8 cellular contexts compared by ENCODE assay signal in genomic region chr1:155228096-155228427, GRCh38. TPM values are rescaled to one million over a fixed set of nuclear protein-coding genes. Genes with fewer than 3 reads are reported as not detected.
DNase-seq lines count a peak whose midpoint lies in the region; ATAC-seq, FAIRE-seq and TF ChIP-seq lines count a peak whose summit lies in the region.

No MANE protein-coding gene starts in this region.

- H3K9me3 Mint-ChIP-seq in T-helper 2 cell treated with Interferon-gamma antibody and Interleukin-4, amounts not matched to agents 5 μg/mL and 100 μg/mL, for 36 hours, result no peaks in the 10 kb centered on the region
- H3K9me3 Mint-ChIP-seq in activated naive CD8-positive, alpha-beta T cell treated with anti-CD3 and anti-CD28 coated beads, Interleukin-2, amount 50 U/mL, for 24 hours, result no peaks in the 10 kb centered on the region

- H3K4me1 ChIP-seq in kidney (ENCODE audit: control insufficient read depth in 1 of 2, insufficient read depth in 1 of 2, low read depth in 1 of 2, low read length in 2 of 2) (peaks cover 0 to 12% of the 10 kb centered on the region in 2 donors), suprapubic skin (peaks cover 35% of the 10 kb centered on the region)

- WGBS in suprapubic skin, result 57% methylated on average over 9 of the region's 9 CpGs

- H3K4me3 Mint-ChIP-seq in T-helper 2 cell treated with Interferon-gamma antibody and Interleukin-4, amounts not matched to agents 5 μg/mL and 100 μg/mL, for 36 hours, result peak overlapping the region; percentile 97
- H3K4me3 Mint-ChIP-seq in activated naive CD8-positive, alpha-beta T cell treated with anti-CD3 and anti-CD28 coated beads, Interleukin-2, amount 50 U/mL, for 24 hours, result peak overlapping the region; percentile 95

- peak overlapping the region; percentile 74 to 88 for H3K4me3 ChIP-seq in kidney (ENCODE audit: low read length in 2 of 2)
- peak overlapping the region; percentile 74 for H3K4me3 ChIP-seq in suprapubic skin

- H3K27me3 Mint-ChIP-seq in T-helper 2 cell treated with Interferon-gamma antibody and Interleukin-4, amounts not matched to agents 5 μg/mL and 100 μg/mL, for 36 hours (ENCODE audit: low read depth), result no peaks in the 10 kb centered on the region
- H3K27me3 Mint-ChIP-seq in activated naive CD8-positive, alpha-beta T cell treated with anti-CD3 and anti-CD28 coated beads, Interleukin-2, amount 50 U/mL, for 24 hours, result no peaks in the 10 kb centered on the region

- no peak for TF ChIP-seq POLR2A in suprapubic skin (IDR thresholded peaks at IDR 0.05)

- no peak for TF ChIP-seq EP300 in suprapubic skin (IDR thresholded peaks at IDR 0.05)

- no peak for DNase-seq in T-helper 2 cell treated with Interferon-gamma antibody and Interleukin-4, amounts not matched to agents 5 μg/mL and 100 μg/mL, for 36 hours (ENCODE audit: low spot score)
- DNase-seq in T-helper 2 cell (no peak), kidney (no peak), suprapubic skin (ENCODE audit: low spot score in 2 of 2) (no peak), foreskin melanocyte (no peak), Ammon's horn (ENCODE audit: low spot score) (no peak)
- no peak for DNase-seq in activated naive CD8-positive, alpha-beta T cell treated with anti-CD3 and anti-CD28 coated beads, Interleukin-2, amount 50 U/mL, for 24 hours

- H3K27ac ChIP-seq in kidney (ENCODE audit: low read depth in 2 of 2, low read length in 2 of 2), result peak overlapping the region; percentile 26 to 84
- H3K27ac ChIP-seq in suprapubic skin, result peak overlapping the region; percentile 76

- intact Hi-C loops in kidney (cut with DNase I), result loop anchor here (10.0 kb wide), 1 partner anchor 53 kb away; the partner anchor contains the start of genes KRTCAP2 and TRIM46

- H3K9me3 ChIP-seq in kidney (ENCODE audit: control insufficient read depth in 1 of 2, low read length in 2 of 2) (no peaks in the 10 kb centered on the region), suprapubic skin (no peaks in the 10 kb centered on the region)

- H3K36me3 Mint-ChIP-seq in T-helper 2 cell treated with Interferon-gamma antibody and Interleukin-4, amounts not matched to agents 5 μg/mL and 100 μg/mL, for 36 hours (ENCODE audit: low read depth), result peaks cover 11% of the 10 kb centered on the region
- H3K36me3 Mint-ChIP-seq in activated naive CD8-positive, alpha-beta T cell treated with anti-CD3 and anti-CD28 coated beads, Interleukin-2, amount 50 U/mL, for 24 hours (ENCODE audit: low read depth), result peaks cover 12% of the 10 kb centered on the region

- H3K27ac Mint-ChIP-seq in T-helper 2 cell treated with Interferon-gamma antibody and Interleukin-4, amounts not matched to agents 5 μg/mL and 100 μg/mL, for 36 hours, result peak overlapping the region; percentile 94
- H3K27ac Mint-ChIP-seq in activated naive CD8-positive, alpha-beta T cell treated with anti-CD3 and anti-CD28 coated beads, Interleukin-2, amount 50 U/mL, for 24 hours, result peak overlapping the region; percentile 89

- FAIRE-seq in kidney (lab: Jason Lieb, UNC), result no peak

- H3K9ac ChIP-seq in kidney (ENCODE audit: low read length in 2 of 2), result peak overlapping the region; percentile 6 to 76

- TF ChIP-seq CTCF in kidney (IDR thresholded peaks at IDR 0.05; ENCODE audit: borderline replicate concordance, extremely low read depth, insufficient read depth) (no peak), suprapubic skin (IDR thresholded peaks at IDR 0.05) (no peak)

- no peaks in the 10 kb centered on the region for H3K27me3 ChIP-seq in suprapubic skin

- H3K4me1 Mint-ChIP-seq in T-helper 2 cell treated with Interferon-gamma antibody and Interleukin-4, amounts not matched to agents 5 μg/mL and 100 μg/mL, for 36 hours (ENCODE audit: low read depth), result peaks cover 19% of the 10 kb centered on the region
- peaks cover 38% of the 10 kb centered on the region for H3K4me1 Mint-ChIP-seq in activated naive CD8-positive, alpha-beta T cell treated with anti-CD3 and anti-CD28 coated beads, Interleukin-2, amount 50 U/mL, for 24 hours

- no peak for ATAC-seq in activated naive CD8-positive, alpha-beta T cell treated with anti-CD3 and anti-CD28 coated beads, Interleukin-2, amount 50 U/mL, for 24 hours
- ATAC-seq in HG03280 (IDR thresholded peaks at IDR 0.05; ENCODE audit: unreplicated experiment), result no peak

- H3K36me3 ChIP-seq in kidney (ENCODE audit: control insufficient read depth in 1 of 2, insufficient read depth in 2 of 2, low read length in 2 of 2) (no peaks in the 10 kb centered on the region), suprapubic skin (no peaks in the 10 kb centered on the region)

RNA-seq across cellular contexts. Expression of gene MTX1, which starts 19.6 kb away (rescaled TPM):
- total RNA-seq in kidney (38.8 TPM), suprapubic skin (10 to 100 TPM; 19.8 to 51.7 (median 36.9) TPM)
- polyA plus RNA-seq in kidney (ENCODE audit: insufficient read depth, low read depth, low replicate concordance), result 86.9 TPM

RNA-seq across cellular contexts. Expression of gene THBS3, which starts 20.4 kb away (rescaled TPM):
- 33.0 TPM for total RNA-seq in kidney
- 21.4 TPM for polyA plus RNA-seq in kidney (ENCODE audit: insufficient read depth, low read depth, low replicate concordance)
- total RNA-seq in suprapubic skin, result 10 to 100 TPM; 21.4 to 90.8 (median 26.7) TPM

RNA-seq across cellular contexts. Expression of gene ENTREP3, which starts 27.2 kb away (rescaled TPM):
- total RNA-seq in kidney, result 22.8 TPM
- 19.8 TPM for polyA plus RNA-seq in kidney (ENCODE audit: insufficient read depth, low read depth, low replicate concordance)
- total RNA-seq in suprapubic skin, result 10 to 100 TPM; 23.6 to 32.1 (median 25.7) TPM

RNA-seq across cellular contexts. Expression of gene SCAMP3, which starts 34.1 kb away (rescaled TPM):
- 66.7 TPM for total RNA-seq in kidney
- 89.1 TPM for polyA plus RNA-seq in kidney (ENCODE audit: insufficient read depth, low read depth, low replicate concordance)
- 10 to 100 TPM; 45.1 to 73.3 (median 67.6) TPM for total RNA-seq in suprapubic skin

RNA-seq across cellular contexts. Expression of gene CLK2, which starts 45.2 kb away (rescaled TPM):
- total RNA-seq in kidney (59.7 TPM), suprapubic skin (10 to 100 TPM; 27.6 to 72.3 (median 36.2) TPM)
- 28.9 TPM for polyA plus RNA-seq in kidney (ENCODE audit: insufficient read depth, low read depth, low replicate concordance)
